1 cellular context compared by ENCODE assay signal in genomic region chr15:98876461-98877369, GRCh38.
TF ChIP-seq lines count a peak whose summit lies in the region.

No MANE protein-coding gene starts in this region.

TF ChIP-seq in IMR-90, 13 proteins besides CTCF, POLR2A, EP300 and RAD21:
- no peak for TF ChIP-seq CEBPB (IDR thresholded peaks at IDR 0.05; ENCODE audit: low read depth, low read length)
- no peak for TF ChIP-seq MAFK (IDR thresholded peaks at IDR 0.05; ENCODE audit: low read depth, low read length)
- no peak for TF ChIP-seq RCOR1 (IDR thresholded peaks at IDR 0.05; ENCODE audit: insufficient replicate concordance, low read length)
- TF ChIP-seq MXI1 (IDR thresholded peaks at IDR 0.05; ENCODE audit: borderline replicate concordance, low read depth, low read length), result no peak
- no peak for TF ChIP-seq ELK1 (IDR thresholded peaks at IDR 0.05; ENCODE audit: borderline replicate concordance, low read depth, low read length)
